Comparison of ENCODE assay signal across 13 cellular contexts in the genomic region with DNA sequence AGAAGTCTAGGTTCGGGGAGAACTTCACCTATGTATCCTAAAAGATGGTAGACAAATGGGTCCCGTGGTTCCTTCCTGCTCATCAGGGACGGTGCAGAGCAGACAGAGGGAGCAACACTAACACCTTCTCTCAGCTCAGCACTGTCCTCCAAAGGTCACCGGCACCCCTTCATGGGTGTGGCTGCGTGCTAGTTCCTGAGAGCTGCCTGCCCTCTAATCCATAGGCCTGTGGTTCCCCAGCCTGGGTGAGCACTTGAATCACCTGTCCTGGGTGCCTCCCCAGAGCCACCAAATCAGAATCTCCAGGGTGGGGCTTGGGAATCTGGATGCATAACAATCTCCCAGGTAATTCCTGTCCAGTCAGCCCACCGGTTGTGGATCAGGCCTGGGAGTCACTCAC.
DNase-seq lines count a peak whose midpoint lies in the region; ATAC-seq lines count a peak whose summit lies in the region.
"Had no signal": no experiment of that assay in that cellular context is flagged by ENCODE, and none has a peak within 500 bp of the region (broad histone marks: within the 10 kb centered on the region; RNA-seq: fewer than 3 reads in every experiment).

No MANE protein-coding gene starts in this region.

- intact Hi-C loops in cardiac septum (cut with DNase I) = no loop called here
- intact Hi-C loops in left cardiac atrium (cut with DNase I) = no loop called here

- peak; percentile 59 for DNase-seq in cardiac septum (ENCODE audit: low spot score)
- DNase-seq in left cardiac atrium = no peak
- DNase-seq in mesenteric fat pad (ENCODE audit: low spot score) = peak; percentile 53
- DNase-seq in DMS53 (lab: John Stamatoyannopoulos, UW) = no peak
- DNase-seq in stimulated activated CD4-positive, alpha-beta T cell treated with anti-CD3 and anti-CD28 coated beads, Interleukin-1b, Interleukin-23, amount 100 ng/mL, for 48 hours = no peak
- DNase-seq: CD8-positive, alpha-beta T cell; DMS79; GDM1; GM23248 had no signal

- ATAC-seq in left cardiac atrium = no peak
- peak; percentile 71 for ATAC-seq in esophagus mucosa
- ATAC-seq in HG03196 (IDR thresholded peaks at IDR 0.05; ENCODE audit: unreplicated experiment) = no peak
- no peak for ATAC-seq in GM21576 (IDR thresholded peaks at IDR 0.05; ENCODE audit: unreplicated experiment)
- ATAC-seq: A549; CD8-positive, alpha-beta T cell had no signal

Comparison
In these comparisons a context has a peak if more than half of its experiments do, and no peak if none do; other contexts are left out.
1. DNase-seq: peak in cardiac septum (single experiment) and mesenteric fat pad (single experiment); none in left cardiac atrium (single experiment), DMS53 (single experiment) and stimulated activated CD4-positive, alpha-beta T cell treated with anti-CD3 and anti-CD28 coated beads, Interleukin-1b, Interleukin-23, amount 100 ng/mL, for 48 hours (single experiment).